In genomic region chr10:110397856-110398255, GRCh38 we compare ENCODE assay signal across 16 cellular contexts.
DNase-seq lines count a peak whose midpoint lies in the region; ATAC-seq and TF ChIP-seq lines count a peak whose summit lies in the region.
"Had no signal": no experiment of that assay in that cellular context is flagged by ENCODE, and none has a peak within 500 bp of the region (broad histone marks: within the 10 kb centered on the region; RNA-seq: fewer than 3 reads in every experiment).

No MANE protein-coding gene starts in this region.

- H3K4me1 ChIP-seq in HEK293 (ENCODE audit: control insufficient read depth, insufficient read depth, low read length) (no peaks in the 10 kb centered on the region), hepatocyte (ENCODE audit: insufficient read depth) (peaks cover 20% of the 10 kb centered on the region), smooth muscle cell (ENCODE audit: low read depth) (peaks cover 15% of the 10 kb centered on the region), Karpas-422 (ENCODE audit: low read length) (peaks cover 6% of the 10 kb centered on the region; the same call in 1 of the 2 replicates)
- H3K4me1 ChIP-seq: ascending aorta, BLaER1 had no signal

- H3K4me1 Mint-ChIP-seq in activated T-helper 2 cell treated with anti-CD3 and anti-CD28 coated beads, Interferon-gamma antibody, Interleukin-2, Interleukin-4, amounts not matched to agents 10 μg/mL and 5 μg/mL and 100 μg/mL, durations not matched to agents 14 hours and 24 hours and 36 hours (ENCODE audit: low read depth) = peaks cover 47% of the 10 kb centered on the region

- H3K4me3 Mint-ChIP-seq in activated T-helper 2 cell treated with anti-CD3 and anti-CD28 coated beads, Interferon-gamma antibody, Interleukin-2, Interleukin-4, amounts not matched to agents 10 μg/mL and 5 μg/mL and 100 μg/mL, durations not matched to agents 14 hours and 24 hours and 36 hours (ENCODE audit: low read depth) = no peak overlapping the region
- H3K4me3 Mint-ChIP-seq: activated T-cell treated with anti-CD3 and anti-CD28 coated beads, Interleukin-2, amount 50 U/mL, for 72 hours had no signal

- CTCF ChIA-PET in HEK293 (lab: Yijun Ruan, JAX) = interaction anchor here (0.5 to 1.2 kb wide), 4 partner anchors 15 to 499 kb away, joined by 3 to 5 read pairs (median 3); no protein-coding TSS in a partner anchor

- no peaks in the 10 kb centered on the region for H3K9me2 ChIP-seq in hepatocyte (replicated peaks; ENCODE audit: insufficient read depth)
- H3K9me2 ChIP-seq in Karpas-422 (replicated peaks; ENCODE audit: insufficient read depth, low read length) = no peaks in the 10 kb centered on the region

- H3K27ac ChIP-seq in HEK293 (ENCODE audit: extremely low read depth, low read depth, low read length) = no peak overlapping the region
- peak overlapping the region; percentile 95 for H3K27ac ChIP-seq in hepatocyte
- peak overlapping the region; percentile 94 for H3K27ac ChIP-seq in smooth muscle cell (ENCODE audit: low read depth)
- no peak overlapping the region for H3K27ac ChIP-seq in Karpas-422 (ENCODE audit: low read length)
- H3K27ac ChIP-seq: ascending aorta, BLaER1, ovary had no signal

- DNase-seq in activated T-helper 2 cell treated with anti-CD3 and anti-CD28 coated beads, Interferon-gamma antibody, Interleukin-2, Interleukin-4, amounts not matched to agents 10 μg/mL and 5 μg/mL and 100 μg/mL, durations not matched to agents 14 hours and 24 hours and 36 hours (ENCODE audit: low spot score) = no peak
- no peak for DNase-seq in hepatocyte (ENCODE audit: low spot score)
- no peak for DNase-seq in smooth muscle cell (lab: John Stamatoyannopoulos, UW; ENCODE audit: unreplicated experiment)
- no peak for DNase-seq in GM20000 (ENCODE audit: low spot score)
- DNase-seq in Karpas-422 = no peak
- no peak for DNase-seq in UCSD-AML1 (lab: John Stamatoyannopoulos, UW; ENCODE audit: unreplicated experiment)
- DNase-seq: activated T-cell treated with anti-CD3 and anti-CD28 coated beads, Interleukin-2, amount 50 U/mL, for 72 hours; KG1; ovary; substantia nigra had no signal

- TF ChIP-seq CTCF in HEK293 (tag by site-specific recombination; IDR thresholded peaks at IDR 0.05) (no peak), hepatocyte (IDR thresholded peaks at IDR 0.05; ENCODE audit: poor library complexity) (no peak), smooth muscle cell (IDR thresholded peaks at IDR 0.05; ENCODE audit: borderline replicate concordance, insufficient read depth, poor library complexity, severe bottlenecking) (no peak), GM20000 (IDR thresholded peaks at IDR 0.05; ENCODE audit: extremely low read depth, missing control alignments) (no peak)

- peak overlapping the region; percentile 67 for H3K9ac ChIP-seq in smooth muscle cell (ENCODE audit: low read depth)
- H3K9ac ChIP-seq in Karpas-422 (ENCODE audit: low read length) = no peak overlapping the region
- H3K9ac ChIP-seq: BLaER1 had no signal

- WGBS in hepatocyte (ENCODE audit: low lambda C conversion rate, missing lambda C conversion rate) = 91% methylated on average over 3 of the region's 3 CpGs
- 75% methylated on average over 3 of the region's 3 CpGs for WGBS in smooth muscle cell (ENCODE audit: low lambda C conversion rate)

- intact Hi-C loops in activated T-helper 2 cell treated with anti-CD3 and anti-CD28 coated beads, Interferon-gamma antibody, Interleukin-2, Interleukin-4, amounts not matched to agents 10 μg/mL and 5 μg/mL and 100 μg/mL, durations not matched to agents 14 hours and 24 hours and 36 hours (cut with micrococcal nuclease) = loop anchor here (5.0 kb wide), 1 partner anchor 59 kb away; no protein-coding TSS in a partner anchor

- H3K36me3 ChIP-seq in HEK293 (ENCODE audit: control insufficient read depth in 2 of 2, insufficient read depth in 1 of 2, low read length in 2 of 2) (no peaks in the 10 kb centered on the region), hepatocyte (replicated peaks; ENCODE audit: insufficient read depth, low read depth) (no peaks in the 10 kb centered on the region), smooth muscle cell (ENCODE audit: low read depth) (no peaks in the 10 kb centered on the region), Karpas-422 (ENCODE audit: insufficient read depth, low read length) (no peaks in the 10 kb centered on the region)
- H3K36me3 ChIP-seq: ascending aorta, BLaER1, ovary had no signal

- no peaks in the 10 kb centered on the region for H3K27me3 ChIP-seq in hepatocyte
- H3K27me3 ChIP-seq in smooth muscle cell (ENCODE audit: low read depth) = no peaks in the 10 kb centered on the region
- H3K27me3 ChIP-seq in Karpas-422 (ENCODE audit: low read length) = no peaks in the 10 kb centered on the region
- H3K27me3 ChIP-seq: ascending aorta, BLaER1, ovary had no signal

- H3K9me3 ChIP-seq in HEK293 (ENCODE audit: control insufficient read depth, insufficient read depth, low read depth, low read length) = no peaks in the 10 kb centered on the region
- no peaks in the 10 kb centered on the region for H3K9me3 ChIP-seq in hepatocyte (ENCODE audit: low read depth)
- no peaks in the 10 kb centered on the region for H3K9me3 ChIP-seq in smooth muscle cell (replicated peaks; ENCODE audit: low read depth)
- H3K9me3 ChIP-seq in Karpas-422 (ENCODE audit: low read length) = no peaks in the 10 kb centered on the region
- H3K9me3 ChIP-seq: ascending aorta, BLaER1, ovary had no signal

- no peaks in the 10 kb centered on the region for H3K27me3 Mint-ChIP-seq in activated T-helper 2 cell treated with anti-CD3 and anti-CD28 coated beads, Interferon-gamma antibody, Interleukin-2, Interleukin-4, amounts not matched to agents 10 μg/mL and 5 μg/mL and 100 μg/mL, durations not matched to agents 14 hours and 24 hours and 36 hours (ENCODE audit: low read depth)

- H3K36me3 Mint-ChIP-seq in activated T-helper 2 cell treated with anti-CD3 and anti-CD28 coated beads, Interferon-gamma antibody, Interleukin-2, Interleukin-4, amounts not matched to agents 10 μg/mL and 5 μg/mL and 100 μg/mL, durations not matched to agents 14 hours and 24 hours and 36 hours (ENCODE audit: low read depth) = no peaks in the 10 kb centered on the region

- ATAC-seq in HG03097 (IDR thresholded peaks at IDR 0.05; ENCODE audit: low FRiP score, unreplicated experiment) = no peak
- ATAC-seq: activated CD4-positive, CD25-positive, alpha-beta regulatory T cell treated with anti-CD3 and anti-CD28 coated beads, Interleukin-2, amount 50 U/mL, for 24 hours; activated T-cell treated with anti-CD3 and anti-CD28 coated beads, Interleukin-2, amount 50 U/mL, for 72 hours had no signal

- H2AFZ ChIP-seq in hepatocyte (no peak overlapping the region), smooth muscle cell (ENCODE audit: low read depth) (no peak overlapping the region), Karpas-422 (ENCODE audit: low read length) (no peak overlapping the region)

- H3K79me2 ChIP-seq in hepatocyte (no peaks in the 10 kb centered on the region), smooth muscle cell (ENCODE audit: low read depth) (no peaks in the 10 kb centered on the region), Karpas-422 (ENCODE audit: low read length) (no peaks in the 10 kb centered on the region)

- no peaks in the 10 kb centered on the region for H3F3A ChIP-seq in smooth muscle cell (ENCODE audit: low read depth)

- H3K4me2 ChIP-seq in hepatocyte (no peak overlapping the region), smooth muscle cell (peak overlapping the region; percentile 65), Karpas-422 (ENCODE audit: low read depth, low read length, poor library complexity, severe bottlenecking) (no peak overlapping the region)
- H3K4me2 ChIP-seq: BLaER1 had no signal

- H3K27ac Mint-ChIP-seq in activated T-helper 2 cell treated with anti-CD3 and anti-CD28 coated beads, Interferon-gamma antibody, Interleukin-2, Interleukin-4, amounts not matched to agents 10 μg/mL and 5 μg/mL and 100 μg/mL, durations not matched to agents 14 hours and 24 hours and 36 hours = peak overlapping the region; percentile 47
- H3K27ac Mint-ChIP-seq: activated T-cell treated with anti-CD3 and anti-CD28 coated beads, Interleukin-2, amount 50 U/mL, for 72 hours had no signal

- no peaks in the 10 kb centered on the region for H3K9me3 Mint-ChIP-seq in activated T-helper 2 cell treated with anti-CD3 and anti-CD28 coated beads, Interferon-gamma antibody, Interleukin-2, Interleukin-4, amounts not matched to agents 10 μg/mL and 5 μg/mL and 100 μg/mL, durations not matched to agents 14 hours and 24 hours and 36 hours
- H3K9me3 Mint-ChIP-seq: activated T-cell treated with anti-CD3 and anti-CD28 coated beads, Interleukin-2, amount 50 U/mL, for 72 hours had no signal

- H3K4me3 ChIP-seq in HEK293 (ENCODE audit: low read depth, low read length) (no peak overlapping the region), hepatocyte (no peak overlapping the region), smooth muscle cell (no peak overlapping the region), Karpas-422 (ENCODE audit: low read length) (no peak overlapping the region)
- H3K4me3 ChIP-seq: ascending aorta, BLaER1, lung, ovary had no signal

- POLR2A ChIA-PET in HEK293 (lab: Yijun Ruan, JAX) = no interaction called here

- no peaks in the 10 kb centered on the region for H4K20me1 ChIP-seq in hepatocyte (ENCODE audit: insufficient read depth, poor library complexity, severe bottlenecking)
- no peaks in the 10 kb centered on the region for H4K20me1 ChIP-seq in smooth muscle cell (ENCODE audit: low read depth)
- no peaks in the 10 kb centered on the region for H4K20me1 ChIP-seq in Karpas-422 (ENCODE audit: insufficient read depth, low read depth, low read length)
- H4K20me1 ChIP-seq: BLaER1 had no signal

TF ChIP-seq in HEK293, 187 proteins besides CTCF, POLR2A, EP300 and RAD21:
- no peak for TF ChIP-seq ZNF146 (tag by site-specific recombination; IDR thresholded peaks at IDR 0.05)
- 0 out of 2 replicates have a peak, but pooled peaks have one; percentile 26 for TF ChIP-seq BCL6B (tag by site-specific recombination; IDR thresholded peaks at IDR 0.05)
- TF ChIP-seq MEIS1 (CRISPR knock-in tag; IDR thresholded peaks at IDR 0.05; ENCODE audit: borderline replicate concordance) = no peak
- TF ChIP-seq ZBTB1 (tag by site-specific recombination; IDR thresholded peaks at IDR 0.05) = no peak

Comparison
In these comparisons a context has a peak if more than half of its experiments do, and no peak if none do; other contexts are left out.
1. H3K27ac ChIP-seq: peak in hepatocyte (single experiment) and smooth muscle cell (single experiment); none in HEK293 (single experiment) and Karpas-422 (single experiment).